19 cellular contexts compared by ENCODE assay signal in genomic region chr16:8522757-8523156, GRCh38.
DNase-seq lines count a peak whose midpoint lies in the region; ATAC-seq, FAIRE-seq and TF ChIP-seq lines count a peak whose summit lies in the region.
"Had no signal": no experiment of that assay in that cellular context is flagged by ENCODE, and none has a peak within 500 bp of the region (broad histone marks: within the 10 kb centered on the region; RNA-seq: fewer than 3 reads in every experiment).

No MANE protein-coding gene starts in this region.

- H3K4me1 ChIP-seq in HepG2 (ENCODE audit: insufficient read depth, low read length) (no peaks in the 10 kb centered on the region), right lobe of liver (no peaks in the 10 kb centered on the region), HEK293 (ENCODE audit: control insufficient read depth, insufficient read depth, low read length) (no peaks in the 10 kb centered on the region)
- H3K4me1 ChIP-seq: BLaER1, Caco-2, HAP-1 had no signal

- TF ChIP-seq RAD21 in HepG2 (CRISPR knock-in tag; IDR thresholded peaks at IDR 0.05) = no peak

- TF ChIP-seq EP300 in HepG2 (IDR thresholded peaks at IDR 0.05; ENCODE audit: low read depth in 2 of 2, low read length in 2 of 2) = no peak
- TF ChIP-seq EP300 in HepG2 (CRISPR knock-in tag; IDR thresholded peaks at IDR 0.05; ENCODE audit: borderline replicate concordance) = no peak

- H3K4me3 ChIP-seq in HepG2 (replicated peaks in 1 of 3; ENCODE audit: insufficient read depth in 1 of 3, low read depth in 2 of 3, low read length in 3 of 3) = no peak overlapping the region
- no peak overlapping the region for H3K4me3 ChIP-seq in right lobe of liver
- no peak overlapping the region for H3K4me3 ChIP-seq in HEK293 (ENCODE audit: low read depth, low read length)
- H3K4me3 ChIP-seq: BLaER1, HAP-1 had no signal

- CTCF ChIA-PET in activated CD4-positive, alpha-beta T cell treated with anti-CD3 and anti-CD28 coated beads for 36 hours (lab: Charles Lee) = no interaction called here
- CTCF ChIA-PET in HepG2 (lab: Yijun Ruan, JAX; ENCODE audit: low intra/inter-chr PET ratio, low total read pairs) (no interaction called here), HEK293 (lab: Yijun Ruan, JAX) (no interaction called here)

- no TSS peak for BruUV-seq in HepG2 (replicated peaks; lab: Mats Ljungman, UMichigan)

- H3K36me3 Mint-ChIP-seq in activated CD4-positive, alpha-beta T cell treated with anti-CD3 and anti-CD28 coated beads for 36 hours (ENCODE audit: low read depth) = no peaks in the 10 kb centered on the region
- H3K36me3 Mint-ChIP-seq: CD4-positive, CD25-positive, alpha-beta regulatory T cell; CD8-positive, alpha-beta T cell had no signal

- H3K36me3 ChIP-seq in HepG2 (replicated peaks in 1 of 2; ENCODE audit: control insufficient read depth in 1 of 2, insufficient read depth in 2 of 2, low read length in 2 of 2) (no peaks in the 10 kb centered on the region), right lobe of liver (no peaks in the 10 kb centered on the region), HEK293 (ENCODE audit: control insufficient read depth in 2 of 2, insufficient read depth in 1 of 2, low read length in 2 of 2) (no peaks in the 10 kb centered on the region)
- H3K36me3 ChIP-seq: BLaER1, HAP-1 had no signal

- DNase-seq in activated CD4-positive, alpha-beta T cell treated with anti-CD3 and anti-CD28 coated beads for 36 hours = peak; percentile 4
- DNase-seq in activated CD4-positive, alpha-beta T cell treated with anti-CD3 and anti-CD28 coated beads for 48 hours = no peak
- no peak for DNase-seq in HepG2 (ENCODE audit: low spot score)
- no peak for DNase-seq in right lobe of liver
- DNase-seq in islet precursor cell = no peak
- DNase-seq: Caco-2; CD4-positive, CD25-positive, alpha-beta regulatory T cell; CD8-positive, alpha-beta T cell; DMS153; DND-41; GOT3 had no signal

- H3K79me2 ChIP-seq in HepG2 (ENCODE audit: insufficient read depth, low read length) = no peaks in the 10 kb centered on the region

- TF ChIP-seq CTCF in HepG2 (CRISPR knock-in tag; IDR thresholded peaks at IDR 0.05) (no peak), right lobe of liver (IDR thresholded peaks at IDR 0.05) (no peak), HEK293 (tag by site-specific recombination; IDR thresholded peaks at IDR 0.05) (no peak)

- WGBS in HepG2 (ENCODE audit: low lambda C conversion rate) = under 1% methylated on average over 7 of the region's 7 CpGs
- 73% methylated on average over 7 of the region's 7 CpGs for WGBS in right lobe of liver (ENCODE audit: insufficient coverage, low coverage, low lambda C conversion rate, missing lambda C conversion rate)

- H4K20me1 ChIP-seq in HepG2 (ENCODE audit: insufficient read depth, low read length) = no peaks in the 10 kb centered on the region
- H4K20me1 ChIP-seq: BLaER1 had no signal

- no peak overlapping the region; the same call in 1 of the 2 replicates for H3K4me2 ChIP-seq in HepG2 (ENCODE audit: low read depth, low read length)
- H3K4me2 ChIP-seq: BLaER1 had no signal

- POLR2A ChIA-PET in activated CD4-positive, alpha-beta T cell treated with anti-CD3 and anti-CD28 coated beads for 36 hours (lab: Charles Lee) = no interaction called here
- POLR2A ChIA-PET in HepG2 (lab: Yijun Ruan, JAX) = no interaction called here
- POLR2A ChIA-PET in HEK293 (lab: Yijun Ruan, JAX) = no interaction called here

- peaks cover 13% of the 10 kb centered on the region for H3K27me3 Mint-ChIP-seq in activated CD4-positive, alpha-beta T cell treated with anti-CD3 and anti-CD28 coated beads for 36 hours

- intact Hi-C loops in activated CD4-positive, alpha-beta T cell treated with anti-CD3 and anti-CD28 coated beads for 36 hours (cut with DNase I, micrococcal nuclease) = no loop called here
- intact Hi-C loops in HepG2 (cut with micrococcal nuclease; ENCODE audit: unreplicated experiment) = no loop called here
- intact Hi-C loops in right lobe of liver (cut with DNase I) = no loop called here

- H3K27me3 ChIP-seq in HepG2 (ENCODE audit: control insufficient read depth in 1 of 2, insufficient read depth in 2 of 2, low read length in 2 of 2) (peaks cover 7 to 83% of the 10 kb centered on the region in 2 experiments), right lobe of liver (no peaks in the 10 kb centered on the region)
- H3K27me3 ChIP-seq: BLaER1 had no signal

- H3K9me3 ChIP-seq in HepG2 (ENCODE audit: low read length) (no peaks in the 10 kb centered on the region), right lobe of liver (no peaks in the 10 kb centered on the region), HEK293 (ENCODE audit: control insufficient read depth, insufficient read depth, low read depth, low read length) (no peaks in the 10 kb centered on the region)
- H3K9me3 ChIP-seq: BLaER1, Caco-2, HAP-1 had no signal

- H3K27ac Mint-ChIP-seq in activated CD4-positive, alpha-beta T cell treated with anti-CD3 and anti-CD28 coated beads for 36 hours = no peak overlapping the region
- H3K27ac Mint-ChIP-seq: B cell; CD4-positive, CD25-positive, alpha-beta regulatory T cell; CD8-positive, alpha-beta T cell had no signal

- H2AFZ ChIP-seq in HepG2 (ENCODE audit: low read length) = no peak overlapping the region

- TF ChIP-seq POLR2A in HepG2 (IDR thresholded peaks at IDR 0.05; ENCODE audit: insufficient read depth in 1 of 2, low read depth in 2 of 2, low read length in 2 of 2) (no peak), right lobe of liver (IDR thresholded peaks at IDR 0.05) (no peak)

- H3K4me3 Mint-ChIP-seq in activated CD4-positive, alpha-beta T cell treated with anti-CD3 and anti-CD28 coated beads for 36 hours = no peak overlapping the region
- H3K4me3 Mint-ChIP-seq: B cell; CD4-positive, CD25-positive, alpha-beta regulatory T cell; CD8-positive, alpha-beta T cell had no signal

- ATAC-seq in activated CD4-positive, alpha-beta T cell treated with anti-CD3 and anti-CD28 coated beads for 36 hours = no peak
- ATAC-seq in HepG2 (no peak), right lobe of liver (no peak)
- ATAC-seq: CD8-positive, alpha-beta T cell had no signal

- H3K9ac ChIP-seq in HepG2 (ENCODE audit: insufficient read depth, low read depth, low read length) = no peak overlapping the region
- H3K9ac ChIP-seq: BLaER1 had no signal

- no peaks in the 10 kb centered on the region for H3K4me1 Mint-ChIP-seq in activated CD4-positive, alpha-beta T cell treated with anti-CD3 and anti-CD28 coated beads for 36 hours
- H3K4me1 Mint-ChIP-seq: B cell; CD4-positive, CD25-positive, alpha-beta regulatory T cell had no signal

- no peak for FAIRE-seq in HepG2 (lab: Jason Lieb, UNC)
- FAIRE-seq: G401.6, GM12892, H54 had no signal

- in situ Hi-C loops in HepG2 (cut with HindIII; ENCODE audit: extremely low pct_ligation_motif_present, low pct_unique_long_range_greater_than_20kb) = no loop called here

- H3K9me3 Mint-ChIP-seq in activated CD4-positive, alpha-beta T cell treated with anti-CD3 and anti-CD28 coated beads for 36 hours (ENCODE audit: low read depth) = no peaks in the 10 kb centered on the region
- H3K9me3 Mint-ChIP-seq: CD8-positive, alpha-beta T cell had no signal

- H3K27ac ChIP-seq in HepG2 (ENCODE audit: extremely low read length, insufficient read depth, low read length) = no peak overlapping the region
- H3K27ac ChIP-seq in right lobe of liver = no peak overlapping the region
- no peak overlapping the region for H3K27ac ChIP-seq in HEK293 (ENCODE audit: extremely low read depth, low read depth, low read length)
- H3K27ac ChIP-seq: BLaER1, C4-2B had no signal

TF ChIP-seq in HepG2, 621 proteins besides CTCF, POLR2A, EP300 and RAD21:
- TF ChIP-seq ADNP (CRISPR knock-in tag; IDR thresholded peaks at IDR 0.05) (no peak), SALL1 (CRISPR knock-in tag; IDR thresholded peaks at IDR 0.05) (0 out of 2 replicates have a peak, but pooled peaks have one; percentile 14), ZNF563 (CRISPR knock-in tag; IDR thresholded peaks at IDR 0.05) (no peak), HMGXB4 (CRISPR knock-in tag; IDR thresholded peaks at IDR 0.05; ENCODE audit: borderline replicate concordance in 1 of 2, low read depth in 1 of 2) (no peak)

TF ChIP-seq in HEK293, 187 proteins besides CTCF, POLR2A, EP300 and RAD21:
- peak; percentile 57 for TF ChIP-seq ZFHX2 (tag by site-specific recombination; conservative IDR thresholded peaks at IDR 0.05)
- peak; percentile 68; the same call in 1 of the 2 replicates for TF ChIP-seq EGR2 (tag by site-specific recombination; IDR thresholded peaks at IDR 0.05; ENCODE audit: low read depth)
- TF ChIP-seq BCL11A (tag by site-specific recombination; IDR thresholded peaks at IDR 0.05; ENCODE audit: low read depth) = no peak
TF ChIP-seq in HEK293: peak in this region for 2.
